8 cellular contexts compared by ENCODE assay signal in the genomic region with DNA sequence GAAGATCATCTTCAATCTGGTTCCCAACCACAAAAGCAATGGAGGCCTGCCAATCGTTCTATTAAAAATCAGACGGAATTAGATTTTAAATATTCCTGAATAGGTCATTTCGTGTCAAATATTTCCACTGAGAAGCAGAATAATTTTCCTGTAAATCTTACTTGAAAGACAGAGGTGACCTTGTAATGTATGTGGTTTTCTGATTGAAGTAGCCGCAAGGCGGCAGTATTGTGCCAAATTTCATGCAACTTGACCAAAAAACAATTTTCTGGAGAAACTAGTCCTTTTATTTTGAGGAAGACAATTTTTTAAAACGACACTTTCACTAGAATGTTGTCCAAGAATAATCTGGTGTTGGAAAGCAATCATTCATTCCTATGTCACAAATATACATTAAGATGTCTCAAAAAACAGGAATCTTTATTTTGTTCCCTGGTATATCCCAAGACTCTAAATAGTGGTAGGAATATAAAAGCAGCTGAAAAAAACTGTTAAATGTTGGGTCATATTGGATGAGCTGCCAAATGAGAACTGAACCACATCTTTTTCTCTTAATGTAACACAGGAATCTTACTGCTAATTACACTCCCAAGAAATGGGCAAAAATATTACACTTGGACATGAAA. TPM values are rescaled to one million over a fixed set of nuclear protein-coding genes. Genes with fewer than 3 reads are reported as not detected.
DNase-seq lines count a peak whose midpoint lies in the region; ATAC-seq, FAIRE-seq and TF ChIP-seq lines count a peak whose summit lies in the region.

No MANE protein-coding gene starts in this region.

- H3K4me1 Mint-ChIP-seq in nephron progenitor cell = no peaks in the 10 kb centered on the region
- no peaks in the 10 kb centered on the region for H3K4me1 Mint-ChIP-seq in naive thymus-derived CD8-positive, alpha-beta T cell

- H3K36me3 Mint-ChIP-seq in nephron progenitor cell (ENCODE audit: low read depth) = no peaks in the 10 kb centered on the region
- H3K36me3 Mint-ChIP-seq in naive thymus-derived CD8-positive, alpha-beta T cell = no peaks in the 10 kb centered on the region

- no peaks in the 10 kb centered on the region for H3K27me3 ChIP-seq in KMS-11 (ENCODE audit: insufficient read depth, low read depth)

- H3K4me3 Mint-ChIP-seq in nephron progenitor cell = no peak overlapping the region
- no peak overlapping the region for H3K4me3 Mint-ChIP-seq in naive thymus-derived CD8-positive, alpha-beta T cell

- DNase-seq in SKM-1 treated with dmso at 0.1 percent for 144 hours (lab: John Stamatoyannopoulos, UW; ENCODE audit: unreplicated experiment) (peak; percentile 52), fibroblast of gingiva (ENCODE audit: low read depth) (peak; percentile 39), nephron progenitor cell (peak; percentile 72), NCI-H2196 treated with DMSO at 0.1 percent for 48 hours (lab: John Stamatoyannopoulos, UW; ENCODE audit: unreplicated experiment) (no peak)
- DNase-seq in naive thymus-derived CD8-positive, alpha-beta T cell = no peak

- H3K27ac ChIP-seq in KMS-11 = no peak overlapping the region

- H3K9me3 Mint-ChIP-seq in nephron progenitor cell = no peaks in the 10 kb centered on the region
- H3K9me3 Mint-ChIP-seq in naive thymus-derived CD8-positive, alpha-beta T cell = no peaks in the 10 kb centered on the region

- H2AFZ ChIP-seq in KMS-11 (ENCODE audit: low read depth) = no peak overlapping the region

- no peak for ATAC-seq in naive thymus-derived CD8-positive, alpha-beta T cell
- no peak for ATAC-seq in HG03025 (IDR thresholded peaks at IDR 0.05; ENCODE audit: low FRiP score, unreplicated experiment)

- no peaks in the 10 kb centered on the region for H4K20me1 ChIP-seq in KMS-11 (ENCODE audit: insufficient read depth)

- POLR2A ChIA-PET in naive thymus-derived CD8-positive, alpha-beta T cell (lab: Charles Lee) = no interaction called here

- no peak overlapping the region for H3K27ac Mint-ChIP-seq in nephron progenitor cell
- no peak overlapping the region for H3K27ac Mint-ChIP-seq in naive thymus-derived CD8-positive, alpha-beta T cell

- no peak overlapping the region for H3K4me3 ChIP-seq in KMS-11 (IDR thresholded peaks at IDR 0.05; ENCODE audit: insufficient read depth, low read depth, low read length)

- no peak overlapping the region for H3K4me2 ChIP-seq in KMS-11

- TF ChIP-seq CTCF in KMS-11 (conservative IDR thresholded peaks at IDR 0.05; ENCODE audit: low read depth, low read length) (peak; percentile 75), nephron progenitor cell (IDR thresholded peaks at IDR 0.05) (peak; percentile 87)

- peak; percentile 97 for FAIRE-seq in G401.6 (lab: Jason Lieb, UNC)

- H3K79me2 ChIP-seq in KMS-11 (ENCODE audit: insufficient read depth, low read depth) = no peaks in the 10 kb centered on the region

- no peaks in the 10 kb centered on the region for H3K36me3 ChIP-seq in KMS-11 (ENCODE audit: insufficient read depth)

- H3K4me1 ChIP-seq in KMS-11 (ENCODE audit: low read depth, poor library complexity, severe bottlenecking) = no peaks in the 10 kb centered on the region

- no peak overlapping the region for H3K9ac ChIP-seq in KMS-11

- H3K27me3 Mint-ChIP-seq in nephron progenitor cell (ENCODE audit: low read depth, poor library complexity) = peaks cover 8% of the 10 kb centered on the region
- peaks cover 0 to 3% (median 0%) of the 10 kb centered on the region in 5 donors for H3K27me3 Mint-ChIP-seq in naive thymus-derived CD8-positive, alpha-beta T cell

RNA-seq across cellular contexts. Expression of gene SPAG17, which starts 33.6 kb away (rescaled TPM):
- not detected for total RNA-seq in naive thymus-derived CD8-positive, alpha-beta T cell
- not detected for polyA plus RNA-seq in naive thymus-derived CD8-positive, alpha-beta T cell

Comparison
In these comparisons a context has a peak if more than half of its experiments do, and no peak if none do; other contexts are left out.
1. DNase-seq: peak in SKM-1 treated with dmso at 0.1 percent for 144 hours (single experiment), fibroblast of gingiva (single experiment) and nephron progenitor cell (single experiment); none in naive thymus-derived CD8-positive, alpha-beta T cell (0 of 10) and NCI-H2196 treated with DMSO at 0.1 percent for 48 hours (single experiment).